1 cellular context compared by ENCODE assay signal in genomic region chr14:59028476-59029202, GRCh38.
TF ChIP-seq lines count a peak whose summit lies in the region.

No MANE protein-coding gene starts in this region.

TF ChIP-seq in H1, 55 proteins besides CTCF, POLR2A, EP300 and RAD21 (continued from another document):
- no peak for TF ChIP-seq USF2 (IDR thresholded peaks at IDR 0.05; ENCODE audit: low read length)
- TF ChIP-seq POLR2AphosphoS5 (IDR thresholded peaks at IDR 0.05; ENCODE audit: low read depth, low read length) = no peak
- no peak for TF ChIP-seq SAP30 (IDR thresholded peaks at IDR 0.05; ENCODE audit: insufficient read depth, insufficient replicate concordance, low read length)
- no peak for TF ChIP-seq JUND (IDR thresholded peaks at IDR 0.05; ENCODE audit: low read length)
- no peak for TF ChIP-seq BCL11A (IDR thresholded peaks at IDR 0.05; ENCODE audit: low read depth in 2 of 2, low read length in 2 of 2)
- no peak for TF ChIP-seq CBX8 (IDR thresholded peaks at IDR 0.05; ENCODE audit: borderline replicate concordance, low read depth, low read length)
- TF ChIP-seq, protein P1, sequence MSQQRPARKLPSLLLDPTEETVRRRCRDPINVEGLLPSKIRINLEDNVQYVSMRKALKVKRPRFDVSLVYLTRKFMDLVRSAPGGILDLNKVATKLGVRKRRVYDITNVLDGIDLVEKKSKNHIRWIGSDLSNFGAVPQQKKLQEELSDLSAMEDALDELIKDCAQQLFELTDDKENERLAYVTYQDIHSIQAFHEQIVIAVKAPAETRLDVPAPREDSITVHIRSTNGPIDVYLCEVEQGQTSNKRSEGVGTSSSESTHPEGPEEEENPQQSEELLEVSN (IDR thresholded peaks at IDR 0.05) = no peak
- no peak for TF ChIP-seq CHD1 (IDR thresholded peaks at IDR 0.05; ENCODE audit: low read depth, low read length)
- no peak for TF ChIP-seq SIX5 (IDR thresholded peaks at IDR 0.05; ENCODE audit: low read depth, low read length)
TF ChIP-seq in H1: peak in this region for 0.
